18 cellular contexts compared by ENCODE assay signal in the genomic region with DNA sequence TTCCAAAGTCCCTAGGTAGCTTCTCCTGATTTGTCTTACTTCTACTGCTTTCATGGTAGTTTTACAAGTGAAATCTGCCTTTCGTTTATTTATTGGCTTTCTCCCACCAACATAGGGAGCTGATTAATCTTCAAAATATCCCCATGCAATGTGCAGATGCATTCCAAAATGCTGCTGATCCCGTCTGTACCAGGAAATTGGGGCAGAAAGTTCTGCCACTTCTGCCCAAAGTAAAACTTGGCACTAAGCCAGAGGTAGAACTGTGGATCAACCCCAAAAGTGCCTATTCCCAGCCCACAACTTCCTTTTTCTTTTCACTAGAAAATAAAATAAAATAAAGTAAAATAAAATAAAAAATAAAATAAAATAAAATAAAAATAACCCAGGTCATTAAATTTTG. TPM values are rescaled to one million over a fixed set of nuclear protein-coding genes. Genes with fewer than 3 reads are reported as not detected.
"Had no signal": no experiment of that assay in that cellular context is flagged by ENCODE, and none has a peak within 500 bp of the region (broad histone marks: within the 10 kb centered on the region; RNA-seq: fewer than 3 reads in every experiment).

No MANE protein-coding gene starts in this region.

- FAIRE-seq: bronchial epithelial cell, urothelium cell line had no signal

- H3K27ac ChIP-seq: ascending aorta, foreskin keratinocyte, lower lobe of right lung, ovary, tibial artery had no signal

- H3K4me3 ChIP-seq: ascending aorta, dorsolateral prefrontal cortex, lower lobe of right lung, ovary, tibial artery had no signal

- H3K27ac Mint-ChIP-seq: activated naive CD4-positive, alpha-beta T cell treated with anti-CD3 and anti-CD28 coated beads for 36 hours; activated naive CD8-positive, alpha-beta T cell treated with anti-CD3 and anti-CD28 coated beads, Interleukin-2, amount 50 U/mL, for 24 hours; endodermal cell had no signal

- ATAC-seq: activated CD4-positive, CD25-positive, alpha-beta regulatory T cell treated with anti-CD3 and anti-CD28 coated beads, Interleukin-2, amount 50 U/mL, for 24 hours; activated naive CD8-positive, alpha-beta T cell treated with anti-CD3 and anti-CD28 coated beads, Interleukin-2, amount 50 U/mL, for 24 hours; foreskin keratinocyte; left cardiac atrium; lower lobe of right lung had no signal

- H3K36me3 ChIP-seq: ascending aorta, lower lobe of right lung, ovary, tibial artery had no signal

- DNase-seq: activated naive CD4-positive, alpha-beta T cell treated with anti-CD3 and anti-CD28 coated beads for 36 hours; activated naive CD8-positive, alpha-beta T cell treated with anti-CD3 and anti-CD28 coated beads, Interleukin-2, amount 50 U/mL, for 24 hours; activated T-cell treated with anti-CD3 and anti-CD28 coated beads for 4 hours; dorsolateral prefrontal cortex; endodermal cell; foreskin keratinocyte; left cardiac atrium; lower lobe of right lung; midbrain; ovary; stimulated activated CD4-positive, alpha-beta T cell treated with anti-CD3 and anti-CD28 coated beads, Interleukin-4, amount 100 ng/mL, for 1 hour; stimulated activated naive CD4-positive, alpha-beta T cell; tibial artery had no signal

- H3K9me3 Mint-ChIP-seq: activated naive CD4-positive, alpha-beta T cell treated with anti-CD3 and anti-CD28 coated beads for 36 hours; activated naive CD8-positive, alpha-beta T cell treated with anti-CD3 and anti-CD28 coated beads, Interleukin-2, amount 50 U/mL, for 24 hours; endodermal cell had no signal

- H3K4me1 ChIP-seq: ascending aorta, foreskin keratinocyte had no signal

- H3K27me3 Mint-ChIP-seq: activated naive CD8-positive, alpha-beta T cell treated with anti-CD3 and anti-CD28 coated beads, Interleukin-2, amount 50 U/mL, for 24 hours had no signal

- H3K4me3 Mint-ChIP-seq: activated naive CD4-positive, alpha-beta T cell treated with anti-CD3 and anti-CD28 coated beads for 36 hours; activated naive CD8-positive, alpha-beta T cell treated with anti-CD3 and anti-CD28 coated beads, Interleukin-2, amount 50 U/mL, for 24 hours; endodermal cell; neural crest cell had no signal

- H3K27me3 ChIP-seq: ascending aorta, dorsolateral prefrontal cortex, ovary, tibial artery had no signal

- H3K9me3 ChIP-seq: ascending aorta, lower lobe of right lung, ovary, tibial artery had no signal

- H3K4me1 Mint-ChIP-seq: activated naive CD8-positive, alpha-beta T cell treated with anti-CD3 and anti-CD28 coated beads, Interleukin-2, amount 50 U/mL, for 24 hours; neural crest cell had no signal

RNA-seq across cellular contexts. Expression of gene PPARGC1A, which starts 47.3 kb away (rescaled TPM):
- total RNA-seq: activated naive CD4-positive, alpha-beta T cell treated with anti-CD3 and anti-CD28 coated beads for 36 hours; foreskin keratinocyte had no signal
- polyA plus RNA-seq: foreskin keratinocyte had no signal
